In the genomic region with DNA sequence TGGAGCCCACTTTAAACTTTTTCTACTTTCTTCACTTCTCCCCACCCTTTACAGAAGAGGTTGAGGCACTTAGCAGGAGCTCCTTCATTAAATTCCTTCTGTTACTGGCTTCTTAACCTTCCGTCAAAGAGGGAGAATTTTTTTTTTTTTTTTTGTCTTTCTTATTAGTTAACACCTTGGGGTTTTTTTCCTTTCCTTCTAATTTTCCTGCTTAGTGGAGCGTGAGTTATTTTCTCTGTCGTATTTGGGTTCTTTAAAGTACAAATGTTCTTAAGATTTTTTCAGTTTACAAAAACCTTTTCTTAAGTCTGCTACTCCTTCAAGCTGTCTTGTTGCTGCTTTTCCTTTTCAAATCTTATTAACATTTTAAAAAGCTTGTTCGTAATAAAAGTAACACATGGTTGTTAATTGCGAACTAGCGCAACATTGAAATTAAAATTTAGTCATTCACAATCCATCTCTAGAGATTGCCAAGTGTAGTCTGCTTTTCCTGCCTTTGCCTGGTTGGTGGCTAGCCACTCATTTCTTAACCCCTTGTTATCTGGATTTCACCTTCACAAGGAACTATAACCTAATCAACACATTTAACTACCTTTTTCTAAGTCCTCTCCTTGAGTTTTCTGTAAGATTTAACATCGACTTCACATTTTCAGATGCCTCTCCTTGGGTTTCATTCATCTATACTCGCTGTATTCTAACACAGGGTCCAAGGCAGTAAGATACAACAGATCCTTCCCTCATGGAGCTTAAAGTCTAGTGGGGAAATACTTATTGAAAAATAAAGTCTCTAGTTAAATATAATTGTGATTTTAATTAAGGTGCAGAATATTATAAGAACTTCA, we compare ENCODE assay signal across 8 cellular contexts. TPM values are rescaled to one million over a fixed set of nuclear protein-coding genes. Genes with fewer than 3 reads are reported as not detected.
A peak's percentile ranks its signal among the peaks of the same experiment; 100 is the strongest.
DNase-seq lines count a peak whose midpoint lies in the region; ATAC-seq, FAIRE-seq and TF ChIP-seq lines count a peak whose summit lies in the region.

No MANE protein-coding gene starts in this region.

- peak overlapping the region; percentile 87 to 95 (median 91) for H3K4me3 Mint-ChIP-seq in brain

- H3K9ac ChIP-seq in mucosa of rectum (ENCODE audit: low read depth in 1 of 2, low read length in 2 of 2) = peak overlapping the region; percentile 82 to 83

- peaks cover 8% of the 10 kb centered on the region for H3K27me3 Mint-ChIP-seq in brain

- peaks cover 66% of the 10 kb centered on the region for H3K4me1 Mint-ChIP-seq in brain

- CTCF ChIA-PET in AG04450 (lab: Charles Lee) = interaction anchor here (0.7 to 1.8 kb wide), 10 partner anchors 13 to 179 kb away, joined by 3 to 12 read pairs (median 4); no protein-coding TSS in a partner anchor

- peaks cover 0 to 5% (median 0%) of the 10 kb centered on the region in 5 experiments for H3K9me3 Mint-ChIP-seq in brain

- H3K9me3 ChIP-seq in AG04450 (ENCODE audit: control insufficient read depth, insufficient read depth, low read length) = no peaks in the 10 kb centered on the region; the same call in 1 of the 2 replicates
- no peaks in the 10 kb centered on the region for H3K9me3 ChIP-seq in mucosa of rectum (ENCODE audit: control insufficient read depth in 2 of 2, low read length in 2 of 2)

- DNase-seq in AG04450 (ENCODE audit: low read depth, low spot score) (no peak), HT-29 (ENCODE audit: low spot score) (peak; percentile 41), urothelium cell line (ENCODE audit: low spot score) (no peak), NCI-H1105 treated with DMSO at 0.1 percent for 48 hours (lab: John Stamatoyannopoulos, UW) (no peak), NCI-H446 treated with DMSO at 0.1 percent for 48 hours (lab: John Stamatoyannopoulos, UW) (no peak)

- H3K27me3 ChIP-seq in AG04450 (ENCODE audit: control insufficient read depth, insufficient read depth, low read length) (no peaks in the 10 kb centered on the region), mucosa of rectum (ENCODE audit: control insufficient read depth in 2 of 2, insufficient read depth in 2 of 2, low read length in 2 of 2) (no peaks in the 10 kb centered on the region)

- peaks cover 7 to 15% of the 10 kb centered on the region in 2 donors for H3K4me1 ChIP-seq in mucosa of rectum (ENCODE audit: control insufficient read depth in 2 of 2, insufficient read depth in 2 of 2, low read length in 2 of 2)

- ATAC-seq in HG02938 (IDR thresholded peaks at IDR 0.05; ENCODE audit: unreplicated experiment) = no peak

- POLR2A ChIA-PET in AG04450 (lab: Yijun Ruan, JAX) = interaction anchor here (0.7 to 3.0 kb wide), 4 partner anchors 15 to 104 kb away, joined by 3 to 14 read pairs (median 4); a partner anchor contains a TSS

- H3K27ac ChIP-seq in AG04450 (ENCODE audit: low read depth, low read length) = no peak overlapping the region
- peak overlapping the region; percentile 88 to 91 for H3K27ac ChIP-seq in mucosa of rectum (ENCODE audit: low read depth in 2 of 2, low read length in 2 of 2)

- no peaks in the 10 kb centered on the region for H3K36me3 ChIP-seq in mucosa of rectum (ENCODE audit: control insufficient read depth in 2 of 2, insufficient read depth in 2 of 2, low read length in 2 of 2)

- no peak for TF ChIP-seq CTCF in AG04450 (IDR thresholded peaks at IDR 0.05; ENCODE audit: low read depth, low read length)
- TF ChIP-seq CTCF in brain (conservative IDR thresholded peaks at IDR 0.05) = no peak

- H3K27ac Mint-ChIP-seq in brain = peak overlapping the region; percentile 94 to 98 (median 98)

- H3K36me3 Mint-ChIP-seq in brain = peaks cover 25% of the 10 kb centered on the region

- FAIRE-seq in urothelium cell line (lab: Jason Lieb, UNC) = no peak

- H3K4me3 ChIP-seq in AG04450 (ENCODE audit: low read depth, low read length) (peak overlapping the region; percentile 73), mucosa of rectum (ENCODE audit: low read length in 2 of 2) (peak overlapping the region; percentile 73 to 76)

RNA-seq across cellular contexts. Expression of a gene that starts 2.0 kb away (rescaled TPM):
- 32.7 and 41.9 TPM in 2 replicates for polyA plus RNA-seq in AG04450 (2011; rRNA removed)
- polyA minus RNA-seq in AG04450 (2011; rRNA and poly(A)+ RNA removed) = 55.8 and 88.5 TPM in 2 replicates
- total RNA-seq in HT-29 (2014; rRNA removed; shearing (Covaris generic)) = 11.2 and 16.4 TPM in 2 replicates
- polyA plus RNA-seq in brain (ENCODE audit: insufficient read depth, low read depth, low replicate concordance) = 7.2 TPM
